17 cellular contexts compared by ENCODE assay signal in genomic region chr2:198162276-198162675, GRCh38.
"Had no signal": no experiment of that assay in that cellular context is flagged by ENCODE, and none has a peak within 500 bp of the region (broad histone marks: within the 10 kb centered on the region; RNA-seq: fewer than 3 reads in every experiment).

No MANE protein-coding gene starts in this region.

- DNase-seq: activated CD4-positive, alpha-beta T cell treated with anti-CD3 and anti-CD28 coated beads for 4 hours; activated CD8-positive, alpha-beta memory T cell treated with anti-CD3 and anti-CD28 coated beads, Interleukin-2, amount 50 U/mL, for 4 hours; activated CD8-positive, alpha-beta T cell treated with anti-CD3 and anti-CD28 coated beads for 36 hours; activated T-cell treated with anti-CD3 and anti-CD28 coated beads, Interleukin-2, amount 50 U/mL, for 72 hours; body of pancreas; MG63; MV-4-11; NCI-H1105; NCI-H1436; NCI-H187; NCI-H2081; NCI-H524; PC-3; SHP77 had no signal

- H3K27ac ChIP-seq: ascending aorta, body of pancreas, SJSA1 had no signal

- ATAC-seq: activated CD4-positive, CD25-positive, alpha-beta regulatory T cell treated with anti-CD3 and anti-CD28 coated beads, Interleukin-2, amount 50 U/mL, for 24 hours; activated CD8-positive, alpha-beta T cell treated with anti-CD3 and anti-CD28 coated beads for 36 hours; activated T-cell treated with anti-CD3 and anti-CD28 coated beads, Interleukin-2, amount 50 U/mL, for 72 hours; body of pancreas; PC-3 had no signal
